Comparison of ENCODE assay signal across 1 cellular context in genomic region chr5:130222638-130223037, GRCh38.
TF ChIP-seq lines count a peak whose summit lies in the region.

No MANE protein-coding gene starts in this region.

TF ChIP-seq in WTC11, 78 proteins besides CTCF, POLR2A, EP300 and RAD21 (continued from another document):
- no peak for TF ChIP-seq PRDM15 (CRISPR knock-in tag; IDR thresholded peaks at IDR 0.05)
